In genomic region chr18:36200354-36200771, GRCh38 we compare ENCODE assay signal across 27 cellular contexts. TPM values are rescaled to one million over a fixed set of nuclear protein-coding genes. Genes with fewer than 3 reads are reported as not detected.
"Had no signal": no experiment of that assay in that cellular context is flagged by ENCODE, and none has a peak within 500 bp of the region (broad histone marks: within the 10 kb centered on the region; RNA-seq: fewer than 3 reads in every experiment).

No MANE protein-coding gene starts in this region.

- H3K9me3 ChIP-seq: ascending aorta, colonic mucosa, lower lobe of right lung, spleen, testis, transverse colon, uterus had no signal

- H3K27ac ChIP-seq: ascending aorta, cardiac muscle cell, colonic mucosa, epithelial cell of prostate, lower lobe of right lung, spleen, testis, transverse colon, uterus had no signal

- H3K27me3 ChIP-seq: ascending aorta, colonic mucosa, spleen, testis, transverse colon, uterus had no signal

- H3K4me3 ChIP-seq: ascending aorta, cardiac muscle cell, colonic mucosa, lower lobe of right lung, spleen, testis, transverse colon, uterus had no signal

- H3K36me3 ChIP-seq: ascending aorta, cardiac muscle cell, colonic mucosa, lower lobe of right lung, spleen, transverse colon, uterus had no signal

- DNase-seq: activated CD4-positive, alpha-beta memory T cell treated with anti-CD3 and anti-CD28 coated beads for 36 hours; activated CD4-positive, alpha-beta T cell treated with anti-CD3 and anti-CD28 coated beads, Interleukin-2, amount 10 ng/mL, durations not matched to agents 24 days and 14 days; activated CD4-positive, CD25-positive, alpha-beta regulatory T cell treated with anti-CD3 and anti-CD28 coated beads, Interleukin-2, amount 50 U/mL, for 72 hours; activated CD8-positive, alpha-beta memory T cell treated with anti-CD3 and anti-CD28 coated beads, Interleukin-2, amount 50 U/mL, for 4 hours; activated gamma-delta T cell; activated naive CD4-positive, alpha-beta T cell treated with anti-CD3 and anti-CD28 coated beads, Interleukin-2, amount 10 ng/mL, durations not matched to agents 7 days and 5 days; activated naive CD8-positive, alpha-beta T cell treated with anti-CD3 and anti-CD28 coated beads, Interleukin-2, amount 10 ng/mL, durations not matched to agents 7 days and 5 days; activated T-cell treated with anti-CD3 and anti-CD28 coated beads, Interleukin-2, amount 50 U/mL, for 1 hour; cerebellar nuclear complex; colonic mucosa; effector CD8-positive, alpha-beta T cell; hypothalamus; immature natural killer cell; lower lobe of right lung; mesendoderm; posterior cingulate gyrus; right cardiac atrium; spleen; stimulated activated CD4-positive, alpha-beta T cell treated with anti-CD3 and anti-CD28 coated beads, Interleukin-2, amount 100 ng/mL, for 48 hours; stimulated activated naive CD8-positive, alpha-beta T cell treated with anti-CD3 and anti-CD28 coated beads, Interleukin-15, Interleukin-2, amounts not matched to agents 100 U/mL and 50 U/mL, for 24 hours; T-helper 1 cell; testis; transverse colon; uterus had no signal

- H3K4me1 ChIP-seq: ascending aorta, colonic mucosa, lower lobe of right lung, spleen, testis, transverse colon, uterus had no signal

RNA-seq across cellular contexts. Expression of gene MOCOS, which starts 13.1 kb away (rescaled TPM):
- polyA plus RNA-seq: immature natural killer cell had no signal
